In the genomic region with DNA sequence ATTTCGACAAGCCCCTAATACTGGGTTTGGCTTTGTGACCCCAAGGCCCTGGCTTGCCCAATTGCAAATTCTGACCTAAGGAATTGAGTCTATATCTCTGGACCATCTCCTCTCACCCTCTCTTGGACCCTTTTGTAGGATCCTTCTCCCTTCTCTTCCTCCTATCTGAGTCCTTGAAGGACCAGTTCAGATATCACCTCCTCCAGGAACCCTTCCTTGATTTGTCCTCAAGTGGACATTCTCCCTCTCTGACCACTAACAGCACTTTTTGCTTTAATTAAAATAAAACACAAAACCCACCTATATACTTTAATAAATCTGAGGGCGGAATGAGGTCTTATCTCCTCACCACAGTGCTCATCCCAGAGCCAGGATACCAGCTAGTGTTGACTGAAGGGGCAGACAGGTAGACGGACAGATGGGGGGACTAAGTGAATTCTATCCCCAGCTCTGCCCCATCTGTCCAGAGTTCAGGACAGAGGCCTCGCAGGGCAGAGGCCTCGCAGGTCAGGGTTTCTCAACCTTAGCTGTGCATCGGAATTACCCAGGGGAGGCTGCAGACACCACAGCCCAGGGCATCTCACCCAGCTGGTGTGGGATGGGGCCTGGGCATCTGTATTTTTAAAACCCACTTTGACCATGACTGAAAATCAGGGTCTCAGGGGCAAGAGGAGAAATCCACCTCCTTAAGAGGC, we compare ENCODE assay signal across 1 cellular context.
TF ChIP-seq lines count a peak whose summit lies in the region.

No MANE protein-coding gene starts in this region.

TF ChIP-seq in HepG2, 621 proteins besides CTCF, POLR2A, EP300 and RAD21 (continued from another document and continues in another):
- TF ChIP-seq ZNF232 (CRISPR knock-in tag; IDR thresholded peaks at IDR 0.05; ENCODE audit: borderline replicate concordance) (no peak), U2AF1 (optimal IDR thresholded peaks at IDR 0.05; ENCODE audit: low read depth, low read length) (no peak), NFE2L1 (CRISPR knock-in tag; IDR thresholded peaks at IDR 0.05; ENCODE audit: borderline replicate concordance) (no peak), KLF13 (CRISPR knock-in tag; IDR thresholded peaks at IDR 0.05) (no peak), ZSCAN21 (CRISPR knock-in tag; IDR thresholded peaks at IDR 0.05; ENCODE audit: borderline replicate concordance) (no peak), MNT (IDR thresholded peaks at IDR 0.05) (no peak), HNRNPH1 (optimal IDR thresholded peaks at IDR 0.05; ENCODE audit: low read depth, low read length) (no peak), E2F5 (CRISPR knock-in tag; conservative IDR thresholded peaks at IDR 0.05) (no peak), YY1 (IDR thresholded peaks at IDR 0.05; ENCODE audit: insufficient read depth, insufficient replicate concordance, low read depth, low read length) (no peak), PRDM4 (CRISPR knock-in tag; IDR thresholded peaks at IDR 0.05; ENCODE audit: borderline replicate concordance) (no peak), ZNF891 (CRISPR knock-in tag; IDR thresholded peaks at IDR 0.05) (no peak), ZSCAN9 (CRISPR knock-in tag; IDR thresholded peaks at IDR 0.05; ENCODE audit: borderline replicate concordance) (no peak), ZNF580 (CRISPR knock-in tag; IDR thresholded peaks at IDR 0.05; ENCODE audit: borderline replicate concordance, low read depth) (no peak), DPF2 (CRISPR knock-in tag; IDR thresholded peaks at IDR 0.05; ENCODE audit: borderline replicate concordance, low read depth) (no peak), ZNF547 (CRISPR knock-in tag; IDR thresholded peaks at IDR 0.05) (no peak), ATAD3A (CRISPR knock-in tag; IDR thresholded peaks at IDR 0.05) (no peak), MTA1 (CRISPR knock-in tag; IDR thresholded peaks at IDR 0.05; ENCODE audit: borderline replicate concordance) (no peak), ADNP (CRISPR knock-in tag; IDR thresholded peaks at IDR 0.05) (no peak), MTF1 (CRISPR knock-in tag; IDR thresholded peaks at IDR 0.05) (no peak), GPBP1L1 (CRISPR knock-in tag; IDR thresholded peaks at IDR 0.05) (no peak), REL (CRISPR knock-in tag; conservative IDR thresholded peaks at IDR 0.05) (no peak), ZSCAN12 (CRISPR knock-in tag; IDR thresholded peaks at IDR 0.05) (no peak), JDP2 (CRISPR knock-in tag; IDR thresholded peaks at IDR 0.05; ENCODE audit: borderline replicate concordance) (no peak), HDAC2 (CRISPR knock-in tag; IDR thresholded peaks at IDR 0.05) (peak; percentile 54; the same call in 1 of the 2 replicates), ZNF572 (CRISPR knock-in tag; IDR thresholded peaks at IDR 0.05) (no peak; the same call in 1 of the 2 replicates), ZFP82 (CRISPR knock-in tag; IDR thresholded peaks at IDR 0.05; ENCODE audit: borderline replicate concordance) (no peak), PAX8 (CRISPR knock-in tag; IDR thresholded peaks at IDR 0.05; ENCODE audit: borderline replicate concordance) (no peak), KIAA2018 (CRISPR knock-in tag; IDR thresholded peaks at IDR 0.05; ENCODE audit: borderline replicate concordance) (no peak), ZNF7 (CRISPR knock-in tag; IDR thresholded peaks at IDR 0.05) (no peak), ZNF619 (CRISPR knock-in tag; IDR thresholded peaks at IDR 0.05) (no peak), GMEB1 (CRISPR knock-in tag; IDR thresholded peaks at IDR 0.05; ENCODE audit: borderline replicate concordance) (no peak; the same call in 1 of the 2 replicates), HCFC1 (IDR thresholded peaks at IDR 0.05; ENCODE audit: low read depth, low read length) (no peak), GZF1 (CRISPR knock-in tag; IDR thresholded peaks at IDR 0.05) (no peak), FOSL2 (CRISPR knock-in tag; IDR thresholded peaks at IDR 0.05) (peak; percentile 70), ZNF317 (CRISPR knock-in tag; IDR thresholded peaks at IDR 0.05) (no peak), ZNF501 (CRISPR knock-in tag; IDR thresholded peaks at IDR 0.05) (no peak), RXRA (CRISPR knock-in tag; IDR thresholded peaks at IDR 0.05) (peak; percentile 15; the same call in 1 of the 2 replicates)
- TF ChIP-seq, protein P1, sequence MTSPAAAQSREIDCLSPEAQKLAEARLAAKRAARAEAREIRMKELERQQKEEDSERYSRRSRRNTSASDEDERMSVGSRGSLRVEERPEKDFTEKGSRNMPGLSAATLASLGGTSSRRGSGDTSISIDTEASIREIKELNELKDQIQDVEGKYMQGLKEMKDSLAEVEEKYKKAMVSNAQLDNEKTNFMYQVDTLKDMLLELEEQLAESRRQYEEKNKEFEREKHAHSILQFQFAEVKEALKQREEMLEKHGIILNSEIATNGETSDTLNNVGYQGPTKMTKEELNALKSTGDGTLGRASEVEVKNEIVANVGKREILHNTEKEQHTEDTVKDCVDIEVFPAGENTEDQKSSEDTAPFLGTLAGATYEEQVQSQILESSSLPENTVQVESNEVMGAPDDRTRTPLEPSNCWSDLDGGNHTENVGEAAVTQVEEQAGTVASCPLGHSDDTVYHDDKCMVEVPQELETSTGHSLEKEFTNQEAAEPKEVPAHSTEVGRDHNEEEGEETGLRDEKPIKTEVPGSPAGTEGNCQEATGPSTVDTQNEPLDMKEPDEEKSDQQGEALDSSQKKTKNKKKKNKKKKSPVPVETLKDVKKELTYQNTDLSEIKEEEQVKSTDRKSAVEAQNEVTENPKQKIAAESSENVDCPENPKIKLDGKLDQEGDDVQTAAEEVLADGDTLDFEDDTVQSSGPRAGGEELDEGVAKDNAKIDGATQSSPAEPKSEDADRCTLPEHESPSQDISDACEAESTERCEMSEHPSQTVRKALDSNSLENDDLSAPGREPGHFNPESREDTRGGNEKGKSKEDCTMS (CRISPR knock-in tag; conservative IDR thresholded peaks at IDR 0.05) = no peak
- TF ChIP-seq, protein P2, sequence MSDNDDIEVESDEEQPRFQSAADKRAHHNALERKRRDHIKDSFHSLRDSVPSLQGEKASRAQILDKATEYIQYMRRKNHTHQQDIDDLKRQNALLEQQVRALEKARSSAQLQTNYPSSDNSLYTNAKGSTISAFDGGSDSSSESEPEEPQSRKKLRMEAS (IDR thresholded peaks at IDR 0.05) = no peak
